In genomic region chr6:156348376-156348775, GRCh38 we compare ENCODE assay signal across 21 cellular contexts.
DNase-seq lines count a peak whose midpoint lies in the region; ATAC-seq and TF ChIP-seq lines count a peak whose summit lies in the region.
"Had no signal": no experiment of that assay in that cellular context is flagged by ENCODE, and none has a peak within 500 bp of the region (broad histone marks: within the 10 kb centered on the region; RNA-seq: fewer than 3 reads in every experiment).

No MANE protein-coding gene starts in this region.

- no peaks in the 10 kb centered on the region for H3K9me3 ChIP-seq in SK-N-MC (ENCODE audit: low read depth, low read length)
- H3K9me3 ChIP-seq in neural cell (ENCODE audit: low read length): no peaks in the 10 kb centered on the region
- H3K9me3 ChIP-seq: BLaER1, body of pancreas, colonic mucosa, pancreas had no signal

- DNase-seq in NCI-H345 (lab: John Stamatoyannopoulos, UW) (peak; percentile 87), NCI-H345 treated with DMSO at 0.1 percent for 48 hours (lab: John Stamatoyannopoulos, UW; ENCODE audit: unreplicated experiment) (no peak), DMS53 (lab: John Stamatoyannopoulos, UW) (peak; percentile 87), SK-N-MC (ENCODE audit: low read depth, low spot score) (peak; percentile 42), NOMO-1 (lab: John Stamatoyannopoulos, UW; ENCODE audit: unreplicated experiment in 2 of 2) (no peak), HPDE6-E6E7 (ENCODE audit: extremely low spot score) (no peak)
- DNase-seq: activated CD4-positive, alpha-beta T cell treated with anti-CD3 and anti-CD28 coated beads, Interleukin-2, amount 50 U/mL, for 48 hours; activated effector memory CD4-positive, alpha-beta T cell treated with Interleukin-2 at 50 U/mL for 16 hours; activated naive CD8-positive, alpha-beta T cell treated with anti-CD3 and anti-CD28 coated beads, Interleukin-2, amount 50 U/mL, for 24 hours; body of pancreas; colonic mucosa; NCI-H82; pancreas; T-helper 17 cell had no signal

- H3K79me2 ChIP-seq in neural cell (replicated peaks; ENCODE audit: insufficient read depth, low read length): no peaks in the 10 kb centered on the region
- H3K79me2 ChIP-seq: hepatocyte had no signal

- H3K27ac ChIP-seq in SK-N-MC: peak overlapping the region; percentile 76
- H3K27ac ChIP-seq in neural cell (ENCODE audit: low read length): peak overlapping the region; percentile 66
- H3K27ac ChIP-seq: BLaER1, body of pancreas, colonic mucosa, hepatocyte, HL-60, pancreas had no signal

- H3F3A ChIP-seq in neural cell (ENCODE audit: insufficient read depth, low read length, poor library complexity, severe bottlenecking): no peaks in the 10 kb centered on the region

- H3K36me3 ChIP-seq in SK-N-MC (ENCODE audit: insufficient read depth, low read length): no peaks in the 10 kb centered on the region
- H3K36me3 ChIP-seq in neural cell (ENCODE audit: insufficient read depth, low read length): no peaks in the 10 kb centered on the region
- H3K36me3 ChIP-seq: BLaER1, colonic mucosa, pancreas had no signal

- no peak for TF ChIP-seq CTCF in neural cell (IDR thresholded peaks at IDR 0.05; ENCODE audit: poor library complexity, severe bottlenecking)

- no peaks in the 10 kb centered on the region for H4K20me1 ChIP-seq in neural cell (ENCODE audit: insufficient read depth)
- H4K20me1 ChIP-seq: BLaER1 had no signal

- peak overlapping the region; percentile 41 for H3K4me3 ChIP-seq in SK-N-MC
- H3K4me3 ChIP-seq in neural cell (ENCODE audit: low read length): peak overlapping the region; percentile 30
- H3K4me3 ChIP-seq: BLaER1, body of pancreas, colonic mucosa, GM12878, hepatocyte, pancreas had no signal

- H3K4me2 ChIP-seq in neural cell (ENCODE audit: low read length): peak overlapping the region; percentile 2
- H3K4me2 ChIP-seq: BLaER1, hepatocyte had no signal

- H3K27me3 ChIP-seq in neural cell (ENCODE audit: insufficient read depth, low read depth, low read length): no peaks in the 10 kb centered on the region
- H3K27me3 ChIP-seq: BLaER1, body of pancreas, colonic mucosa, hepatocyte, pancreas had no signal

- TF ChIP-seq EP300 in neural cell (conservative IDR thresholded peaks at IDR 0.05; ENCODE audit: poor library complexity, severe bottlenecking): no peak

- TF ChIP-seq RAD21 in neural cell (conservative IDR thresholded peaks at IDR 0.05): no peak

- H2AFZ ChIP-seq in neural cell (ENCODE audit: low read depth, low read length): peak overlapping the region; percentile 43
- H2AFZ ChIP-seq: hepatocyte had no signal

- no peak for ATAC-seq in GM21515 (IDR thresholded peaks at IDR 0.05; ENCODE audit: unreplicated experiment)
- ATAC-seq: activated naive CD8-positive, alpha-beta T cell treated with anti-CD3 and anti-CD28 coated beads, Interleukin-2, amount 50 U/mL, for 24 hours; body of pancreas; GM12878; stimulated activated effector memory CD8-positive, alpha-beta T cell treated with anti-CD3 and anti-CD28 coated beads, Interleukin-12 subunit alpha, Interleukin-12 subunit beta, amount 100 ng/mL, for 72 hours; T-helper 17 cell had no signal

- H3K9ac ChIP-seq in SK-N-MC (ENCODE audit: insufficient read length) (peak overlapping the region; percentile 31), neural cell (ENCODE audit: low read length) (peak overlapping the region; percentile 33)
- H3K9ac ChIP-seq: BLaER1 had no signal

- H3K9me2 ChIP-seq in neural cell (ENCODE audit: insufficient read depth, low read length): no peaks in the 10 kb centered on the region

TF ChIP-seq in neural cell, 6 proteins besides CTCF, POLR2A, EP300 and RAD21:
- TF ChIP-seq, protein P1, sequence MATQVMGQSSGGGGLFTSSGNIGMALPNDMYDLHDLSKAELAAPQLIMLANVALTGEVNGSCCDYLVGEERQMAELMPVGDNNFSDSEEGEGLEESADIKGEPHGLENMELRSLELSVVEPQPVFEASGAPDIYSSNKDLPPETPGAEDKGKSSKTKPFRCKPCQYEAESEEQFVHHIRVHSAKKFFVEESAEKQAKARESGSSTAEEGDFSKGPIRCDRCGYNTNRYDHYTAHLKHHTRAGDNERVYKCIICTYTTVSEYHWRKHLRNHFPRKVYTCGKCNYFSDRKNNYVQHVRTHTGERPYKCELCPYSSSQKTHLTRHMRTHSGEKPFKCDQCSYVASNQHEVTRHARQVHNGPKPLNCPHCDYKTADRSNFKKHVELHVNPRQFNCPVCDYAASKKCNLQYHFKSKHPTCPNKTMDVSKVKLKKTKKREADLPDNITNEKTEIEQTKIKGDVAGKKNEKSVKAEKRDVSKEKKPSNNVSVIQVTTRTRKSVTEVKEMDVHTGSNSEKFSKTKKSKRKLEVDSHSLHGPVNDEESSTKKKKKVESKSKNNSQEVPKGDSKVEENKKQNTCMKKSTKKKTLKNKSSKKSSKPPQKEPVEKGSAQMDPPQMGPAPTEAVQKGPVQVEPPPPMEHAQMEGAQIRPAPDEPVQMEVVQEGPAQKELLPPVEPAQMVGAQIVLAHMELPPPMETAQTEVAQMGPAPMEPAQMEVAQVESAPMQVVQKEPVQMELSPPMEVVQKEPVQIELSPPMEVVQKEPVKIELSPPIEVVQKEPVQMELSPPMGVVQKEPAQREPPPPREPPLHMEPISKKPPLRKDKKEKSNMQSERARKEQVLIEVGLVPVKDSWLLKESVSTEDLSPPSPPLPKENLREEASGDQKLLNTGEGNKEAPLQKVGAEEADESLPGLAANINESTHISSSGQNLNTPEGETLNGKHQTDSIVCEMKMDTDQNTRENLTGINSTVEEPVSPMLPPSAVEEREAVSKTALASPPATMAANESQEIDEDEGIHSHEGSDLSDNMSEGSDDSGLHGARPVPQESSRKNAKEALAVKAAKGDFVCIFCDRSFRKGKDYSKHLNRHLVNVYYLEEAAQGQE (IDR thresholded peaks at IDR 0.05; ENCODE audit: borderline replicate concordance): no peak
- TF ChIP-seq EZH2 (IDR thresholded peaks at IDR 0.05; ENCODE audit: borderline replicate concordance, insufficient read depth, low read length, poor library complexity, severe bottlenecking) (no peak), TAF1 (IDR thresholded peaks at IDR 0.05; ENCODE audit: low read depth) (no peak), SMC3 (conservative IDR thresholded peaks at IDR 0.05; ENCODE audit: poor library complexity) (no peak), MXI1 (conservative IDR thresholded peaks at IDR 0.05; ENCODE audit: poor library complexity, severe bottlenecking) (no peak), POLR2AphosphoS5 (IDR thresholded peaks at IDR 0.05) (no peak)

Comparison
In these comparisons a context has a peak if more than half of its experiments do, and no peak if none do; other contexts are left out.
1. DNase-seq: peak in NCI-H345 (single experiment), DMS53 (single experiment) and SK-N-MC (single experiment); none in NCI-H345 treated with DMSO at 0.1 percent for 48 hours (single experiment), NOMO-1 (0 of 2) and HPDE6-E6E7 (single experiment).